ENCODE assay signal across 8 cellular contexts in genomic region chr2:28821295-28821958, GRCh38. TPM values are rescaled to one million over a fixed set of nuclear protein-coding genes. Genes with fewer than 3 reads are reported as not detected.
DNase-seq lines count a peak whose midpoint lies in the region; ATAC-seq and FAIRE-seq lines count a peak whose summit lies in the region.

No MANE protein-coding gene starts in this region.

- ATAC-seq in HG02759 (IDR thresholded peaks at IDR 0.05; ENCODE audit: unreplicated experiment) (no peak), GM19023 (IDR thresholded peaks at IDR 0.05; ENCODE audit: unreplicated experiment) (no peak)

- peak; percentile 43 for DNase-seq in EL
- DNase-seq in HT1080 (ENCODE audit: low read depth) = peak; percentile 74
- peak; percentile 54 for DNase-seq in RCC 7860 (ENCODE audit: low spot score)
- DNase-seq in activated T-helper 9 cell treated with anti-CD3 and anti-CD28 coated beads, Interleukin-2, amount 50 U/mL, for 16 hours (ENCODE audit: low read depth) = peak; percentile 8
- DNase-seq in globus pallidus (ENCODE audit: low spot score) = peak; percentile 22
- DNase-seq in putamen (ENCODE audit: low spot score) = peak; percentile 13

- FAIRE-seq in RCC 7860 (lab: Jason Lieb, UNC) = peak; percentile 79

RNA-seq across cellular contexts. Expression of gene SPDYA, which starts 10.8 kb away (rescaled TPM):
- 0.19 and 0.33 TPM in 2 replicates for total RNA-seq in HT1080 (2014; rRNA removed; shearing (Covaris generic))
- polyA plus RNA-seq in HT1080 (2015; cell fraction: cytosol; rRNA removed) = 0.05 TPM in 1 of 2 replicates, not detected in the other
- 0.19 and 0.36 TPM in 2 replicates for polyA plus RNA-seq in HT1080 (2015; cell fraction: nucleus; rRNA removed)

RNA-seq across cellular contexts. Expression of gene TRMT61B, which starts 48.7 kb away (rescaled TPM):
- total RNA-seq in HT1080 (2014; rRNA removed; shearing (Covaris generic)) = 16.3 and 21.3 TPM in 2 replicates
- 11.4 and 13.2 TPM in 2 replicates for polyA plus RNA-seq in HT1080 (2015; cell fraction: cytosol; rRNA removed)
- 12.7 and 16.0 TPM in 2 replicates for polyA plus RNA-seq in HT1080 (2015; cell fraction: nucleus; rRNA removed)

Comparison
In these comparisons a context has a peak if more than half of its experiments do, and no peak if none do; other contexts are left out.
1. DNase-seq: peak in every context shown above with its lines; median percentile 74 in HT1080; 54 in RCC 7860; 43 in EL; 22 in globus pallidus; 13 in putamen; 8 in activated T-helper 9 cell treated with anti-CD3 and anti-CD28 coated beads, Interleukin-2, amount 50 U/mL, for 16 hours.